In the genomic region with DNA sequence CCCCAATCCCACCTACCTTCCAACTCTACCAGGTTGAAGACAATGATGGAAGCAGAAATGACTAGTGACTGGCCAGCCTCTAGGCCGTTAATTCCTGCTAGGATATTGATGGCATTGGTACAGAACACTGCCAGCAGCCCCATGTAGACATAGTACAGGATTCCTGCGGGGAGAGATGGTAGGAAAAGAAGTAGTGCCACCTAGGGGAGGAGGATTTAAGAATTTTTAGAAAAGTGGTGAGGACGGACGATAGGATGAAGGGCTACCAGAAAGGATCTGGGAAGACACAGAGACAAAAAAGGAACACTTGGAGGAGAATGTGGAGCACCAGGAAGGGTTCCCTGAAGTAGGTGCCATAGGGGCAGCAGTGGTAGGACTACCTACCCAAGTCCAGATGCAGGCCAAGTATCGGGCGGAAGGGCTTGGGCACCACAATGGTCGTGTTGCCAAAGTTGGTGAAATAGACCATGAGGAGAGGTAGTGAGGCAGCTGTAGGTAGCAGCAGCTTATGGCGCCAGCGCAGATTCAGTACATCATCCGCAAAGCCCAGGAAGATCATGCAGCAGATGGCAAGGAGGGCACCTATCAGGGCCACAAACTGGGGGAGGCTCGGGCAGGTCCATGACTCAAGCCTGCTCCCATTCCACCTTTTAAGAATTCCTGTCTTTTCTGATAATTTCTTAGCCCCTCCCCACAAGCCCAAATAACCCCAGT, we compare ENCODE assay signal across 8 cellular contexts. TPM values are rescaled to one million over a fixed set of nuclear protein-coding genes. Genes with fewer than 3 reads are reported as not detected.
DNase-seq lines count a peak whose midpoint lies in the region; ATAC-seq and TF ChIP-seq lines count a peak whose summit lies in the region.

No MANE protein-coding gene starts in this region.

- no peak for TF ChIP-seq EP300 in suprapubic skin (IDR thresholded peaks at IDR 0.05)

- H3K9ac ChIP-seq in Loucy (ENCODE audit: low read depth, low read length, poor library complexity, severe bottlenecking) (peak overlapping the region; percentile 84), iPS-20b (ENCODE audit: low read depth, low read length) (peak overlapping the region; percentile 94; the same call in 1 of the 2 replicates)

- H3K27ac Mint-ChIP-seq in T-helper 2 cell treated with Interferon-gamma antibody and Interleukin-4, amounts not matched to agents 5 μg/mL and 100 μg/mL, for 36 hours, result peak overlapping the region; percentile 97
- H3K27ac Mint-ChIP-seq in activated CD8-positive, alpha-beta T cell treated with anti-CD3 and anti-CD28 coated beads, Interleukin-2, amount 10 ng/mL, durations not matched to agents 7 days and 5 days, result peak overlapping the region; percentile 95

- peaks cover 23% of the 10 kb centered on the region for H3K4me1 ChIP-seq in Loucy (ENCODE audit: insufficient read depth, low read length, poor library complexity, severe bottlenecking)
- H3K4me1 ChIP-seq in iPS-20b (ENCODE audit: insufficient read depth, low read length), result peaks cover 14% of the 10 kb centered on the region; the same call in 1 of the 2 replicates
- H3K4me1 ChIP-seq in suprapubic skin, result peaks cover 34% of the 10 kb centered on the region

- 45% methylated on average over 11 of the region's 11 CpGs for WGBS in suprapubic skin

- no peak for ATAC-seq in activated CD8-positive, alpha-beta T cell treated with anti-CD3 and anti-CD28 coated beads, Interleukin-2, amount 10 ng/mL, durations not matched to agents 7 days and 5 days
- ATAC-seq in HG03442 (IDR thresholded peaks at IDR 0.05; ENCODE audit: unreplicated experiment) (no peak), HG03097 (IDR thresholded peaks at IDR 0.05; ENCODE audit: low FRiP score, unreplicated experiment) (no peak)

- peaks cover 19% of the 10 kb centered on the region; the same call in 1 of the 2 replicates for H3K36me3 ChIP-seq in Loucy (ENCODE audit: insufficient read depth, low read length)
- H3K36me3 ChIP-seq in iPS-20b (ENCODE audit: insufficient read depth, low read depth, low read length), result peaks cover 29% of the 10 kb centered on the region
- peaks cover 22% of the 10 kb centered on the region for H3K36me3 ChIP-seq in suprapubic skin

- no peaks in the 10 kb centered on the region for H3K9me3 Mint-ChIP-seq in T-helper 2 cell treated with Interferon-gamma antibody and Interleukin-4, amounts not matched to agents 5 μg/mL and 100 μg/mL, for 36 hours
- H3K9me3 Mint-ChIP-seq in activated CD8-positive, alpha-beta T cell treated with anti-CD3 and anti-CD28 coated beads, Interleukin-2, amount 10 ng/mL, durations not matched to agents 7 days and 5 days (ENCODE audit: insufficient read depth), result no peaks in the 10 kb centered on the region

- H3K27me3 Mint-ChIP-seq in T-helper 2 cell treated with Interferon-gamma antibody and Interleukin-4, amounts not matched to agents 5 μg/mL and 100 μg/mL, for 36 hours (ENCODE audit: low read depth), result peaks cover 1% of the 10 kb centered on the region
- no peaks in the 10 kb centered on the region for H3K27me3 Mint-ChIP-seq in activated CD8-positive, alpha-beta T cell treated with anti-CD3 and anti-CD28 coated beads, Interleukin-2, amount 10 ng/mL, durations not matched to agents 7 days and 5 days (ENCODE audit: low read depth)

- POLR2A ChIA-PET in activated CD8-positive, alpha-beta T cell treated with anti-CD3 and anti-CD28 coated beads, Interleukin-2, amount 10 ng/mL, durations not matched to agents 7 days and 5 days (lab: Charles Lee), result no interaction called here

- DNase-seq in T-helper 2 cell treated with Interferon-gamma antibody and Interleukin-4, amounts not matched to agents 5 μg/mL and 100 μg/mL, for 36 hours (ENCODE audit: low spot score), result no peak
- DNase-seq in T-helper 2 cell, result no peak
- DNase-seq in activated CD8-positive, alpha-beta T cell treated with anti-CD3 and anti-CD28 coated beads, Interleukin-2, amount 10 ng/mL, durations not matched to agents 7 days and 5 days, result no peak
- DNase-seq in suprapubic skin (ENCODE audit: low spot score in 2 of 2), result no peak

- H3K9me3 ChIP-seq in Loucy (ENCODE audit: insufficient read depth, low read depth, low read length) (no peaks in the 10 kb centered on the region), iPS-20b (ENCODE audit: insufficient read depth, low read depth, low read length) (no peaks in the 10 kb centered on the region), suprapubic skin (no peaks in the 10 kb centered on the region)

- no peaks in the 10 kb centered on the region for H3K9me2 ChIP-seq in Loucy (replicated peaks; ENCODE audit: low read depth, low read length)

- peaks cover 34% of the 10 kb centered on the region for H3K36me3 Mint-ChIP-seq in T-helper 2 cell treated with Interferon-gamma antibody and Interleukin-4, amounts not matched to agents 5 μg/mL and 100 μg/mL, for 36 hours (ENCODE audit: low read depth)
- peaks cover 46% of the 10 kb centered on the region for H3K36me3 Mint-ChIP-seq in activated CD8-positive, alpha-beta T cell treated with anti-CD3 and anti-CD28 coated beads, Interleukin-2, amount 10 ng/mL, durations not matched to agents 7 days and 5 days (ENCODE audit: low read depth)

- CTCF ChIA-PET in activated CD8-positive, alpha-beta T cell treated with anti-CD3 and anti-CD28 coated beads, Interleukin-2, amount 10 ng/mL, durations not matched to agents 7 days and 5 days (lab: Charles Lee), result interaction anchor here (0.7 to 1.2 kb wide), 6 partner anchors 14 to 224 kb away, joined by 3 to 4 read pairs (median 3); a partner anchor contains a TSS

- H3K4me3 Mint-ChIP-seq in T-helper 2 cell treated with Interferon-gamma antibody and Interleukin-4, amounts not matched to agents 5 μg/mL and 100 μg/mL, for 36 hours, result peak overlapping the region; percentile 93
- peak overlapping the region; percentile 90 for H3K4me3 Mint-ChIP-seq in activated CD8-positive, alpha-beta T cell treated with anti-CD3 and anti-CD28 coated beads, Interleukin-2, amount 10 ng/mL, durations not matched to agents 7 days and 5 days

- no peak overlapping the region for H3K27ac ChIP-seq in iPS-20b (ENCODE audit: low read length)
- H3K27ac ChIP-seq in suprapubic skin, result no peak overlapping the region

- H3K79me2 ChIP-seq in Loucy (ENCODE audit: insufficient read depth, low read length), result peaks cover 55% of the 10 kb centered on the region

- H3K4me3 ChIP-seq in Loucy (ENCODE audit: low read length, poor library complexity, severe bottlenecking), result peak overlapping the region; percentile 88
- H3K4me3 ChIP-seq in iPS-20b (ENCODE audit: low read length), result peak overlapping the region; percentile 90
- H3K4me3 ChIP-seq in suprapubic skin, result peak overlapping the region; percentile 88

- H3F3A ChIP-seq in Loucy (ENCODE audit: low read depth), result no peaks in the 10 kb centered on the region

- H3K27me3 ChIP-seq in Loucy (ENCODE audit: insufficient read depth, low read length, poor library complexity, severe bottlenecking) (no peaks in the 10 kb centered on the region), iPS-20b (ENCODE audit: insufficient read depth, low read length) (no peaks in the 10 kb centered on the region), suprapubic skin (no peaks in the 10 kb centered on the region)

- peak; percentile 72 for TF ChIP-seq CTCF in Loucy (conservative IDR thresholded peaks at IDR 0.05; ENCODE audit: low read length)
- no peak for TF ChIP-seq CTCF in suprapubic skin (IDR thresholded peaks at IDR 0.05)

- peak overlapping the region; percentile 22; the same call in 1 of the 2 replicates for H2AFZ ChIP-seq in Loucy (ENCODE audit: low read length)

- no peaks in the 10 kb centered on the region for H4K20me1 ChIP-seq in Loucy (ENCODE audit: insufficient read depth, low read length, poor library complexity, severe bottlenecking)

- no peak for TF ChIP-seq POLR2A in suprapubic skin (IDR thresholded peaks at IDR 0.05)

- peak overlapping the region; percentile 99 for H3K4me2 ChIP-seq in Loucy (ENCODE audit: low read depth, low read length, poor library complexity, severe bottlenecking)

- H3K4me1 Mint-ChIP-seq in T-helper 2 cell treated with Interferon-gamma antibody and Interleukin-4, amounts not matched to agents 5 μg/mL and 100 μg/mL, for 36 hours (ENCODE audit: low read depth), result peaks cover 34% of the 10 kb centered on the region
- peaks cover 56% of the 10 kb centered on the region for H3K4me1 Mint-ChIP-seq in activated CD8-positive, alpha-beta T cell treated with anti-CD3 and anti-CD28 coated beads, Interleukin-2, amount 10 ng/mL, durations not matched to agents 7 days and 5 days (ENCODE audit: low read depth)

RNA-seq across cellular contexts. Expression of a gene that starts 1.2 kb away (rescaled TPM):
- total RNA-seq in activated CD8-positive, alpha-beta T cell treated with anti-CD3 and anti-CD28 coated beads, Interleukin-2, amount 10 ng/mL, durations not matched to agents 7 days and 5 days, result 10 to 100 TPM; 52.5 to 57.7 TPM
- total RNA-seq in suprapubic skin, result 10 to 100 TPM; 21.2 to 32.2 (median 26.9) TPM

RNA-seq across cellular contexts. Expression of a gene that starts 6.7 kb away (rescaled TPM):
- 10 to 100 TPM; 33.2 to 35.2 TPM for total RNA-seq in activated CD8-positive, alpha-beta T cell treated with anti-CD3 and anti-CD28 coated beads, Interleukin-2, amount 10 ng/mL, durations not matched to agents 7 days and 5 days
- 10 to 100 TPM; 20.1 to 25.9 (median 21.5) TPM for total RNA-seq in suprapubic skin

RNA-seq across cellular contexts. Expression of a gene that starts 15.7 kb away (rescaled TPM):
- 10 to 100 TPM; 31.0 to 32.5 TPM for total RNA-seq in activated CD8-positive, alpha-beta T cell treated with anti-CD3 and anti-CD28 coated beads, Interleukin-2, amount 10 ng/mL, durations not matched to agents 7 days and 5 days
- total RNA-seq in suprapubic skin, result 10 to 100 TPM in 3 of 4 donors, 1 to 10 TPM in 1; 5.2 to 18.4 (median 13.3) TPM

RNA-seq across cellular contexts. Expression of a gene that starts 21.0 kb away (rescaled TPM):
- 10 to 100 TPM; 36.1 to 40.9 TPM for total RNA-seq in activated CD8-positive, alpha-beta T cell treated with anti-CD3 and anti-CD28 coated beads, Interleukin-2, amount 10 ng/mL, durations not matched to agents 7 days and 5 days
- 10 to 100 TPM; 16.1 to 45.1 (median 26.7) TPM for total RNA-seq in suprapubic skin

RNA-seq across cellular contexts. Expression of a gene that starts 32.8 kb away (rescaled TPM):
- total RNA-seq in activated CD8-positive, alpha-beta T cell treated with anti-CD3 and anti-CD28 coated beads, Interleukin-2, amount 10 ng/mL, durations not matched to agents 7 days and 5 days, result 10 to 100 TPM; 30.8 to 31.6 TPM
- 10 to 100 TPM; 37.2 to 57.2 (median 47.9) TPM for total RNA-seq in suprapubic skin
